Comparison of ENCODE assay signal across 1 cellular context in the genomic region with DNA sequence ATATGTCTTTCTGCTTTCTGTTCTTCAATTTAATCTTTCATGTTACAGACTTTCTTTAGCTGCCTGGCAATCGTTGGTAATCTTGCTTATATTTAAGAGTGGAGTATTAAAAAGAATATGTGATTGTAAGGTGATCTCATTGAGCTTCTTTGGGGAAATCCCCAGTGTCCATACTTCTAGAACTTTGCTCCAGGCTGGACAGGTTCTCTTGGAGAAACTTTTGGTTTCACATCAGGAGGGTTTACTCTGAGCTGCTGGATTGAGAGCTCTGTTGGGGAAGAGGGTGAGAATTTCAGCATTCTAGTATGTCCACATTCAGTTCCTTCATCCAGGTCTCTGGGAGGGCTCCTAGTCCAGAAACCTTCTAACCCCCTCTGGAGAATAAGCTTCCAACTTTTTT.
TF ChIP-seq lines count a peak whose summit lies in the region.

No MANE protein-coding gene starts in this region.

TF ChIP-seq in HepG2, 621 proteins besides CTCF, POLR2A, EP300 and RAD21:
- TF ChIP-seq, protein P1, sequence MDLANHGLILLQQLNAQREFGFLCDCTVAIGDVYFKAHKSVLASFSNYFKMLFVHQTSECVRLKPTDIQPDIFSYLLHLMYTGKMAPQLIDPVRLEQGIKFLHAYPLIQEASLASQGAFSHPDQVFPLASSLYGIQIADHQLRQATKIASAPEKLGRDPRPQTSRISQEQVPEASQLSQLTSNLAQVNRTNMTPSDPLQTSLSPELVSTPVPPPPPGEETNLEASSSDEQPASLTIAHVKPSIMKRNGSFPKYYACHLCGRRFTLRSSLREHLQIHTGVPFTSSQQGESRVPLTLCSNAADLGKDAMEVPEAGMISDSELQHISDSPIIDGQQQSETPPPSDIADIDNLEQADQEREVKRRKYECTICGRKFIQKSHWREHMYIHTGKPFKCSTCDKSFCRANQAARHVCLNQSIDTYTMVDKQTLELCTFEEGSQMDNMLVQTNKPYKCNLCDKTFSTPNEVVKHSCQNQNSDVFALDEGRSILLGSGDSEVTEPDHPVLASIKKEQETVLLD (CRISPR knock-in tag; IDR thresholded peaks at IDR 0.05; ENCODE audit: low read depth), result no peak
- no peak for TF ChIP-seq TBX3 (IDR thresholded peaks at IDR 0.05; ENCODE audit: borderline replicate concordance)
- TF ChIP-seq, protein P2, sequence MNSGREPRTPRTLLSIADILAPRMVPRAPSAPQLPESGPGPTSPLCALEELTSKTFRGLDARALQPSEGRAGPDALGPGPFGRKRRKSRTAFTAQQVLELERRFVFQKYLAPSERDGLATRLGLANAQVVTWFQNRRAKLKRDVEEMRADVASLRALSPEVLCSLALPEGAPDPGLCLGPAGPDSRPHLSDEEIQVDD (CRISPR knock-in tag; IDR thresholded peaks at IDR 0.05; ENCODE audit: borderline replicate concordance), result no peak
- TF ChIP-seq, protein P3, sequence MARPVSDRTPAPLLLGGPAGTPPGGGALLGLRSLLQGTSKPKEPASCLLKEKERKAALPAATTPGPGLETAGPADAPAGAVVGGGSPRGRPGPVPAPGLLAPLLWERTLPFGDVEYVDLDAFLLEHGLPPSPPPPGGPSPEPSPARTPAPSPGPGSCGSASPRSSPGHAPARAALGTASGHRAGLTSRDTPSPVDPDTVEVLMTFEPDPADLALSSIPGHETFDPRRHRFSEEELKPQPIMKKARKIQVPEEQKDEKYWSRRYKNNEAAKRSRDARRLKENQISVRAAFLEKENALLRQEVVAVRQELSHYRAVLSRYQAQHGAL (CRISPR knock-in tag; IDR thresholded peaks at IDR 0.05; ENCODE audit: not compliant biosample characterization), result no peak
- no peak for TF ChIP-seq ARID2 (CRISPR knock-in tag; IDR thresholded peaks at IDR 0.05; ENCODE audit: borderline replicate concordance)
TF ChIP-seq in HepG2: peak in this region for 0.
